In genomic region chr14:21267886-21268611, GRCh38 we compare ENCODE assay signal across 8 cellular contexts. TPM values are rescaled to one million over a fixed set of nuclear protein-coding genes. Genes with fewer than 3 reads are reported as not detected.
DNase-seq lines count a peak whose midpoint lies in the region; ATAC-seq and TF ChIP-seq lines count a peak whose summit lies in the region.

No MANE protein-coding gene starts in this region.

- TF ChIP-seq EP300 in ovary (IDR thresholded peaks at IDR 0.05): no peak

- no peak for TF ChIP-seq CTCF in Peyer's patch (IDR thresholded peaks at IDR 0.05)
- TF ChIP-seq CTCF in ovary (IDR thresholded peaks at IDR 0.05): no peak

- ATAC-seq in GM19395 (IDR thresholded peaks at IDR 0.05; ENCODE audit: unreplicated experiment): no peak

- H3K4me3 ChIP-seq in Peyer's patch: peak overlapping the region; percentile 66 to 93 (median 86)
- H3K4me3 ChIP-seq in ovary: peak overlapping the region; percentile 90

- no peak for TF ChIP-seq POLR2A in Peyer's patch (IDR thresholded peaks at IDR 0.05)
- TF ChIP-seq POLR2A in erythroblast (IDR thresholded peaks at IDR 0.05; ENCODE audit: low read length): peak; percentile 3
- TF ChIP-seq POLR2A in ovary (IDR thresholded peaks at IDR 0.05): no peak

- H3K27me3 ChIP-seq in Peyer's patch: no peaks in the 10 kb centered on the region
- no peaks in the 10 kb centered on the region for H3K27me3 ChIP-seq in ovary

- WGBS in ovary, 3 donors: 2 to 3% (median 3%) methylated on average over 16 of the region's 16 CpGs

- DNase-seq in ELR (ENCODE audit: low read depth) (peak; percentile 40), Peyer's patch (no peak), erythroblast (lab: John Stamatoyannopoulos, UW) (peak; percentile 39 to 62), ovary (no peak), NCI-H524 treated with DMSO at 0.1 percent for 48 hours (lab: John Stamatoyannopoulos, UW) (no peak), nucleus accumbens (lab: John Stamatoyannopoulos, UW) (no peak)
- DNase-seq in activated CD4-positive, alpha-beta T cell treated with anti-CD3 and anti-CD28 coated beads for 48 hours: no peak

- H3K4me1 ChIP-seq in Peyer's patch: peaks cover 0 to 37% (median 16%) of the 10 kb centered on the region in 4 donors
- peaks cover 7% of the 10 kb centered on the region for H3K4me1 ChIP-seq in ovary (ENCODE audit: insufficient read depth)

- H3K36me3 ChIP-seq in Peyer's patch: peaks cover 0 to 18% (median 0%) of the 10 kb centered on the region in 3 donors
- H3K36me3 ChIP-seq in ovary: no peaks in the 10 kb centered on the region

- H3K27ac ChIP-seq in Peyer's patch: peak overlapping the region; percentile 89 to 98 (median 94)
- H3K27ac ChIP-seq in ovary: peak overlapping the region in 1 of 2 donors; percentile 91

- H3K9me3 ChIP-seq in Peyer's patch (no peaks in the 10 kb centered on the region), ovary (no peaks in the 10 kb centered on the region)

- intact Hi-C loops in ovary (cut with DNase I): loop anchor here in 2 of 4 donors (10.0 kb wide), 2 partner anchors 53 to 163 kb away; partner anchors contain the start of gene TMEM253 (in 1 of the 2)

RNA-seq across cellular contexts. Expression of gene HNRNPC, which starts 1.2 kb away (rescaled TPM):
- total RNA-seq in Peyer's patch (100 to 1,000 TPM; 201 to 392 (median 259) TPM), ovary (100 to 1,000 TPM; 427 to 633 (median 479) TPM)
- 100 to 1,000 TPM; 626 to 913 TPM for polyA plus RNA-seq in ovary

RNA-seq across cellular contexts. Expression of gene RPGRIP1, which starts 11.8 kb away (rescaled TPM):
- 1 to 10 TPM in 1 of 4 donors, under 1 TPM in 1, not detected in 2; 0.40 to 3.3 TPM for total RNA-seq in Peyer's patch
- under 1 TPM in 2 of 7 donors, not detected in 5; 0.34 to 0.42 TPM for total RNA-seq in ovary
- polyA plus RNA-seq in ovary: under 1 TPM; 0.15 to 0.28 TPM

Comparison
In these comparisons a context has a peak if more than half of its experiments do, and no peak if none do; other contexts are left out.
1. DNase-seq: peak in ELR (single experiment) and erythroblast (2 of 2); none in Peyer's patch (0 of 3), ovary (0 of 5), NCI-H524 treated with DMSO at 0.1 percent for 48 hours (single experiment), activated CD4-positive, alpha-beta T cell treated with anti-CD3 and anti-CD28 coated beads for 48 hours (single experiment) and nucleus accumbens (0 of 56).